In the genomic region with DNA sequence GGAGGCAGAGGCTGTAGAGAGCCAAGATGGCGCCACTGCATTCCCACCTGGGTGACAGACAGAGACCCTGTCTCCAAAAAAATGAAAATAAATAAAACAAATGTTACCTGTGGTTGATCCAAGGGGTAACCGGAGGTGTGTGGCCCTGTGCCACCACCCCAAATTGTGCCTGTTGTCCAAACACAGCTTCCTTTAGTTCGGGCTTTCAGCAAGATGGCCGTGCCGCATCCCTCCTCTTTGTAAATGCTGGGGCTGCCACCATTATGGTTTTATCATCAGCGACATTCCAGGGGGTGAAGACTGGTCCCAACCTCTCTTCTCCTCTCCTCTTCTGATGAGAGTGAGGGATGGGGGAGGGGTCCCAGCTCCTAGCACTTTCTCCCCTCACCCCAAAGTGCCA, we compare ENCODE assay signal across 14 cellular contexts. TPM values are rescaled to one million over a fixed set of nuclear protein-coding genes. Genes with fewer than 3 reads are reported as not detected.
A peak's percentile ranks its signal among the peaks of the same experiment; 100 is the strongest.
DNase-seq lines count a peak whose midpoint lies in the region; ATAC-seq and TF ChIP-seq lines count a peak whose summit lies in the region.
"Had no signal": no experiment of that assay in that cellular context is flagged by ENCODE, and none has a peak within 500 bp of the region (broad histone marks: within the 10 kb centered on the region; RNA-seq: fewer than 3 reads in every experiment).

A gene with protein sequence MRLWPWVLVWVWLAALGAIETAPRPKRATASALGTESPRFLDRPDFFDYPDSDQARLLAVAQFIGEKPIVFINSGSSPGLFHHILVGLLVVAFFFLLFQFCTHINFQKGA (plus strand): TSS at position 312 of the 400 bp plus-strand sequence. CDS start 143 bp downstream, outside the sequence.

- in situ Hi-C loops in transverse colon (cut with MboI; ENCODE audit: low pct_ligation_motif_present in 1 of 4, low pct_unique_long_range_greater_than_20kb in 1 of 4, low sequenced_read_pairs in 3 of 4), result loop anchor here (10.0 to 25.0 kb wide), 3 partner anchors 161 to 336 kb away; partner anchors contain the start of genes CDIPT (in 2 of the 4) and QPRT (in 1 of the 4)

- CTCF ChIA-PET in HCT116 (lab: Charles Lee), result no interaction called here

- intact Hi-C loops in HCT116 (cut with micrococcal nuclease), result loop anchor here (10.0 kb wide), 1 partner anchor 908 kb away; no protein-coding TSS in a partner anchor
- intact Hi-C loops in testis (cut with DNase I; ENCODE audit: low total_unique reads), result loop anchor here (10.0 kb wide), 1 partner anchor 328 kb away; no protein-coding TSS in a partner anchor
- intact Hi-C loops in transverse colon (cut with DNase I; ENCODE audit: low total_unique reads), result loop anchor here (5.0 kb wide), 1 partner anchor 326 kb away; no protein-coding TSS in a partner anchor

- no peak within 1 kb of the TSS for H2AFZ ChIP-seq in HCT116 (ENCODE audit: low read depth, low read length, poor library complexity, severe bottlenecking)

- no peaks in the 10 kb centered on the region for H3K36me3 ChIP-seq in HCT116 (ENCODE audit: control insufficient read depth in 1 of 2, insufficient read depth in 2 of 2, low read length in 2 of 2)
- H3K36me3 ChIP-seq in testis (ENCODE audit: low read depth, missing control alignments), result no peaks in the 10 kb centered on the region
- H3K36me3 ChIP-seq in transverse colon, result no peaks in the 10 kb centered on the region
- H3K36me3 ChIP-seq: BE2C, HAP-1 had no signal

- no peaks in the 10 kb centered on the region for H3K79me2 ChIP-seq in HCT116 (ENCODE audit: insufficient read depth, low read length)

- H4K20me1 ChIP-seq in HCT116 (ENCODE audit: insufficient read depth), result no peaks in the 10 kb centered on the region

- TF ChIP-seq CTCF in HCT116 (IDR thresholded peaks at IDR 0.05 in 2 of 3, conservative IDR thresholded peaks at IDR 0.05 in 1 of 3; ENCODE audit: borderline replicate concordance in 1 of 3, insufficient read depth in 1 of 3, low read depth in 2 of 3, low read length in 2 of 3) (no peak), testis (IDR thresholded peaks at IDR 0.05) (no peak), transverse colon (IDR thresholded peaks at IDR 0.05) (no peak)

- TF ChIP-seq RAD21 in HCT116 (IDR thresholded peaks at IDR 0.05; ENCODE audit: low read depth), result no peak

- no peak within 1 kb of the TSS for H3K27ac ChIP-seq in HCT116 (ENCODE audit: low read depth, low read length)
- no peak within 1 kb of the TSS for H3K27ac ChIP-seq in testis
- H3K27ac ChIP-seq in transverse colon, result no peak within 1 kb of the TSS

- H3K4me1 ChIP-seq in HCT116 (ENCODE audit: control insufficient read depth in 1 of 2, insufficient read depth in 2 of 2, low read length in 2 of 2) (peaks cover 0 to 18% of the 10 kb centered on the region in 2 experiments; a peak in 3 of 4 replicates), testis (no peaks in the 10 kb centered on the region), transverse colon (peaks cover 0 to 10% (median 4%) of the 10 kb centered on the region in 4 donors)
- H3K4me1 ChIP-seq: BE2C, Caco-2 had no signal

- 93 to 94% methylated on average over 6 of the region's 6 CpGs for WGBS in testis, 2 donors
- WGBS in transverse colon (ENCODE audit: low coverage in 1 of 2), 2 donors, result 77 to 79% methylated on average over 6 of the region's 6 CpGs

- RAD21 ChIA-PET in HCT116 (lab: Charles Lee; ENCODE audit: low non-redundant PET in 1 of 2, low total read pairs in 2 of 2, uncharacterized antibody in 2 of 2, unreplicated experiment in 2 of 2), result no interaction called here

- TF ChIP-seq POLR2A in HCT116 (IDR thresholded peaks at IDR 0.05; ENCODE audit: borderline replicate concordance, extremely low read depth, insufficient read depth, insufficient read length) (no peak), testis (IDR thresholded peaks at IDR 0.05) (no peak), transverse colon (IDR thresholded peaks at IDR 0.05) (no peak)

- POLR2A ChIA-PET in HCT116 (lab: Charles Lee), result no interaction called here

- H3K4me2 ChIP-seq in HCT116 (ENCODE audit: low read length), result peak within 1 kb of the TSS; percentile 85; the same call in 1 of the 2 replicates

- no peak for TF ChIP-seq EP300 in transverse colon (IDR thresholded peaks at IDR 0.05; ENCODE audit: low read depth)

- no peaks in the 10 kb centered on the region for H3K9me3 ChIP-seq in HCT116 (ENCODE audit: control insufficient read depth in 1 of 2, insufficient read depth in 1 of 2, low read depth in 1 of 2, low read length in 2 of 2)
- H3K9me3 ChIP-seq in testis, result no peaks in the 10 kb centered on the region
- no peaks in the 10 kb centered on the region for H3K9me3 ChIP-seq in transverse colon
- H3K9me3 ChIP-seq: BE2C, Caco-2, HAP-1 had no signal

- H3K4me3 ChIP-seq in HCT116 (replicated peaks in 1 of 2; ENCODE audit: low read depth in 1 of 2, low read length in 2 of 2) (no peak within 1 kb of the TSS), testis (no peak within 1 kb of the TSS), transverse colon (no peak within 1 kb of the TSS)

- DNase-seq in 8988T (peak; percentile 2), HCT116 (ENCODE audit: low read depth, low spot score) (no peak), ecto neural progenitor cell (ENCODE audit: low spot score) (peak; percentile 29), testis (no peak), transverse colon (no peak), NOMO-1 treated with DMSO at 0.1 percent for 48 hours (lab: John Stamatoyannopoulos, UW; ENCODE audit: unreplicated experiment) (no peak)
- DNase-seq: ACHN; BE2C; C1 segment of cervical spinal cord; Caco-2; CD4-positive, alpha-beta T cell; IMR-90 had no signal

- no TSS peak for BruUV-seq in HCT116 (replicated peaks; lab: Mats Ljungman, UMichigan)

- no peaks in the 10 kb centered on the region for H3K27me3 ChIP-seq in HCT116 (ENCODE audit: insufficient read depth, low read length)
- H3K27me3 ChIP-seq in testis, result no peaks in the 10 kb centered on the region
- H3K27me3 ChIP-seq in transverse colon, result peaks cover 31% of the 10 kb centered on the region
- H3K27me3 ChIP-seq: BE2C had no signal

- H3K9ac ChIP-seq in HCT116 (ENCODE audit: low read length), result no peak within 1 kb of the TSS

- ATAC-seq in HCT116, result no peak

- H3K9me2 ChIP-seq in HCT116 (ENCODE audit: insufficient read depth), result no peaks in the 10 kb centered on the region

TF ChIP-seq in HCT116, 20 proteins besides CTCF, POLR2A, EP300 and RAD21 (continues in another document):
- TF ChIP-seq, protein P1, sequence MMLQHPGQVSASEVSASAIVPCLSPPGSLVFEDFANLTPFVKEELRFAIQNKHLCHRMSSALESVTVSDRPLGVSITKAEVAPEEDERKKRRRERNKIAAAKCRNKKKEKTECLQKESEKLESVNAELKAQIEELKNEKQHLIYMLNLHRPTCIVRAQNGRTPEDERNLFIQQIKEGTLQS (IDR thresholded peaks at IDR 0.05), result no peak
- TF ChIP-seq CEBPB (IDR thresholded peaks at IDR 0.05; ENCODE audit: low read depth), result no peak
- TF ChIP-seq ZFX (IDR thresholded peaks at IDR 0.05), result no peak
- TF ChIP-seq FOSL1 (IDR thresholded peaks at IDR 0.05; ENCODE audit: low read depth), result no peak
- no peak for TF ChIP-seq CBX3 (IDR thresholded peaks at IDR 0.05; ENCODE audit: low read depth)
- TF ChIP-seq EGR1 (IDR thresholded peaks at IDR 0.05; ENCODE audit: low read depth), result no peak
- TF ChIP-seq ZNF274 (IDR thresholded peaks at IDR 0.05; ENCODE audit: low read depth, low read length), result no peak
- no peak for TF ChIP-seq REST (IDR thresholded peaks at IDR 0.05; ENCODE audit: low read depth)
- TF ChIP-seq TCF7L2 (IDR thresholded peaks at IDR 0.05; ENCODE audit: borderline replicate concordance, extremely low read depth, insufficient read depth, insufficient read length), result no peak
- no peak for TF ChIP-seq POLR2AphosphoS5 (IDR thresholded peaks at IDR 0.05; ENCODE audit: low read depth, low read length)

RNA-seq across cellular contexts. Expression of the gene that starts here (rescaled TPM):
- total RNA-seq in HCT116 (2021; ENCODE audit: unreplicated experiment) (not detected), testis (10 to 100 TPM; 12.4 to 91.3 TPM), transverse colon (not detected)
- not detected in 2 replicates for polyA plus RNA-seq in HCT116 (2012)
- polyA plus RNA-seq in testis (ENCODE audit: insufficient read depth, low read depth, low replicate concordance), result 20.3 TPM
- total RNA-seq: Caco-2; CD4-positive, alpha-beta T cell; H1; IMR-90 had no signal
- polyA plus RNA-seq: H1, IMR-90 had no signal

Comparison
In these comparisons a context has a peak if more than half of its experiments do, and no peak if none do; other contexts are left out.
1. RNA of the gene that starts here (total RNA-seq): 12.4 to 91.3 TPM in testis; not detected in HCT116 (single experiment) and not detected in transverse colon; every median in the first group is over 10 times any median in the second.
2. DNase-seq: peak in 8988T (single experiment) and ecto neural progenitor cell (single experiment); none in HCT116 (single experiment), testis (single experiment), transverse colon (single experiment) and NOMO-1 treated with DMSO at 0.1 percent for 48 hours (single experiment).